Comparison of ENCODE assay signal across 9 cellular contexts in genomic region chr14:93976477-93977057, GRCh38. TPM values are rescaled to one million over a fixed set of nuclear protein-coding genes. Genes with fewer than 3 reads are reported as not detected.
DNase-seq lines count a peak whose midpoint lies in the region; ATAC-seq and FAIRE-seq lines count a peak whose summit lies in the region.
"Had no signal": no experiment of that assay in that cellular context is flagged by ENCODE, and none has a peak within 500 bp of the region (broad histone marks: within the 10 kb centered on the region; RNA-seq: fewer than 3 reads in every experiment).

ASB2 (minus strand) TSS chr14:93976570; CDS start chr14:93964539, 12,031 bp downstream.

- peaks cover 16% of the 10 kb centered on the region for H3K9me3 Mint-ChIP-seq in activated CD8-positive, alpha-beta T cell treated with anti-CD3 and anti-CD28 coated beads, Interleukin-2, amount 10 ng/mL, durations not matched to agents 7 days and 5 days (ENCODE audit: insufficient read depth)

- CTCF ChIA-PET in activated CD8-positive, alpha-beta T cell treated with anti-CD3 and anti-CD28 coated beads, Interleukin-2, amount 10 ng/mL, durations not matched to agents 7 days and 5 days (lab: Charles Lee) = interaction anchor here (0.7 to 13.0 kb wide), 6 partner anchors 19 to 160 kb away, joined by 3 to 366 read pairs (median 4); partner anchors contain the start of gene CCDC197

- H3K27ac Mint-ChIP-seq in activated CD8-positive, alpha-beta T cell treated with anti-CD3 and anti-CD28 coated beads, Interleukin-2, amount 10 ng/mL, durations not matched to agents 7 days and 5 days = peak within 1 kb of the TSS; percentile 82

- H3K9ac ChIP-seq in muscle layer of colon (ENCODE audit: low read length) = peak within 1 kb of the TSS; percentile 81

- FAIRE-seq in GM19239 (lab: Jason Lieb, UNC) = no peak

- POLR2A ChIA-PET in activated CD8-positive, alpha-beta T cell treated with anti-CD3 and anti-CD28 coated beads, Interleukin-2, amount 10 ng/mL, durations not matched to agents 7 days and 5 days (lab: Charles Lee) = interaction anchor here (0.7 to 11.5 kb wide), 4 partner anchors 17 to 37 kb away, joined by 3 to 303 read pairs (median 4); no protein-coding TSS in a partner anchor

- peak within 1 kb of the TSS; percentile 91 for H3K27ac ChIP-seq in muscle layer of colon (ENCODE audit: low read depth, low read length)

- in situ Hi-C loops in HAP-1 (cut with MboI; ENCODE audit: low sequenced_read_pairs) = no loop called here

- H3K9me3 ChIP-seq in muscle layer of colon (ENCODE audit: low read length) (no peaks in the 10 kb centered on the region), HAP-1 (no peaks in the 10 kb centered on the region)

- peak within 1 kb of the TSS; percentile 48 for H3K4me3 Mint-ChIP-seq in activated CD8-positive, alpha-beta T cell treated with anti-CD3 and anti-CD28 coated beads, Interleukin-2, amount 10 ng/mL, durations not matched to agents 7 days and 5 days

- H3K4me1 ChIP-seq in muscle layer of colon (ENCODE audit: insufficient read depth, low read length) (peaks cover 48% of the 10 kb centered on the region), HAP-1 (peaks cover 8% of the 10 kb centered on the region)

- ATAC-seq in GM19035 (IDR thresholded peaks at IDR 0.05; ENCODE audit: unreplicated experiment) (peak; percentile 14), HG02870 (IDR thresholded peaks at IDR 0.05; ENCODE audit: unreplicated experiment) (peak; percentile 10)
- ATAC-seq in activated CD8-positive, alpha-beta T cell treated with anti-CD3 and anti-CD28 coated beads, Interleukin-2, amount 10 ng/mL, durations not matched to agents 7 days and 5 days = no peak

- peak within 1 kb of the TSS; percentile 51 to 63 for H3K4me3 ChIP-seq in muscle layer of colon (ENCODE audit: low read depth in 1 of 2, low read length in 2 of 2)
- H3K4me3 ChIP-seq in HAP-1 = no peak within 1 kb of the TSS

- H3K27me3 ChIP-seq in muscle layer of colon (ENCODE audit: control insufficient read depth in 1 of 2, insufficient read depth in 2 of 2, low read length in 2 of 2) = no peaks in the 10 kb centered on the region
- H3K27me3 ChIP-seq in HAP-1 (ENCODE audit: low read depth) = no peaks in the 10 kb centered on the region

- no peaks in the 10 kb centered on the region for H3K36me3 ChIP-seq in muscle layer of colon (ENCODE audit: insufficient read depth, low read length)
- no peaks in the 10 kb centered on the region for H3K36me3 ChIP-seq in HAP-1 (replicated peaks)

- no peaks in the 10 kb centered on the region for H3K27me3 Mint-ChIP-seq in activated CD8-positive, alpha-beta T cell treated with anti-CD3 and anti-CD28 coated beads, Interleukin-2, amount 10 ng/mL, durations not matched to agents 7 days and 5 days (ENCODE audit: low read depth)

- peaks cover 88% of the 10 kb centered on the region for H3K4me1 Mint-ChIP-seq in activated CD8-positive, alpha-beta T cell treated with anti-CD3 and anti-CD28 coated beads, Interleukin-2, amount 10 ng/mL, durations not matched to agents 7 days and 5 days (ENCODE audit: low read depth)

- peak; percentile 36 for DNase-seq in activated CD8-positive, alpha-beta T cell treated with anti-CD3 and anti-CD28 coated beads, Interleukin-2, amount 10 ng/mL, durations not matched to agents 7 days and 5 days
- DNase-seq in HAP-1 (ENCODE audit: low spot score in 2 of 2) = no peak
- DNase-seq in AML-193 (lab: John Stamatoyannopoulos, UW) = no peak
- DNase-seq in GM19239 (ENCODE audit: insufficient read length, low spot score) = no peak
- DNase-seq in globus pallidus (ENCODE audit: low spot score) = no peak

- peaks cover 40% of the 10 kb centered on the region for H3K36me3 Mint-ChIP-seq in activated CD8-positive, alpha-beta T cell treated with anti-CD3 and anti-CD28 coated beads, Interleukin-2, amount 10 ng/mL, durations not matched to agents 7 days and 5 days (ENCODE audit: low read depth)

RNA-seq across cellular contexts. Expression of gene ASB2, which starts in this region (rescaled TPM):
- total RNA-seq in activated CD8-positive, alpha-beta T cell treated with anti-CD3 and anti-CD28 coated beads, Interleukin-2, amount 10 ng/mL, durations not matched to agents 7 days and 5 days = 10 to 100 TPM; 15.8 to 17.0 TPM
- total RNA-seq: NCI-H460 had no signal
